ENCODE assay signal across 21 cellular contexts in the genomic region with DNA sequence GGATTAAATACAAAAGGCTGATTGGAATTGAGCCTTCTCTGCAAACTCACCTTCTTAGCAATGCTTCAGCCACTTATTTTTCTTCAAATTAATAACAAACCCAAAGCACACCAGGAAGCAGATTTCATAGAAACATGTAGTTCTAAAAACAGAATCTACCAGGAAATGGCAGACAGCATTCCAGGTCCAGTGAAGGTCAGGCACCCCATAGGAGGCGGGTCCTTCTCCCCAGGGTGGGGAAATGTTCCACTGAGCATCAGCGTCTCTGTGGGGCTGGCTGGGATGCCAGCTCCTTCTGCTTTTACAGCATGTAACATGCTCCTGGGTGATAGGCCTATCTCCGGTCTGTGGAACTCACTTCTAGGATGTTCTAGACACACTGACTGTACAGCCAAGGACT.
"Had no signal": no experiment of that assay in that cellular context is flagged by ENCODE, and none has a peak within 500 bp of the region (broad histone marks: within the 10 kb centered on the region; RNA-seq: fewer than 3 reads in every experiment).

No MANE protein-coding gene starts in this region.

- H3K27ac ChIP-seq: epithelial cell of prostate, esophagus muscularis mucosa, gastrocnemius medialis, heart right ventricle, left ventricle myocardium inferior, neutrophil, sigmoid colon, skin epidermis, stomach, thoracic aorta, transverse colon had no signal

- H3K4me1 Mint-ChIP-seq: naive thymus-derived CD4-positive, alpha-beta T cell had no signal

- ATAC-seq: effector memory CD8-positive, alpha-beta T cell; gastrocnemius medialis had no signal

- H3K36me3 ChIP-seq: gastrocnemius medialis, transverse colon had no signal

- H3K27me3 ChIP-seq: esophagus muscularis mucosa, gastrocnemius medialis, heart right ventricle, neutrophil, sigmoid colon, stomach, transverse colon had no signal

- H3K4me1 ChIP-seq: gastrocnemius medialis, stomach, transverse colon had no signal

- H3K27ac Mint-ChIP-seq: dendritic cell treated with granulocyte-macrophage colony-stimulating factor and Interleukin-4, amounts not matched to agents 40 ng/mL and 50 ng/mL, for 4 days; effector memory CD8-positive, alpha-beta T cell; naive thymus-derived CD4-positive, alpha-beta T cell; nephron progenitor cell had no signal

- DNase-seq: effector memory CD8-positive, alpha-beta T cell; gastrocnemius medialis; heart right ventricle; islet precursor cell; left ventricle myocardium inferior; mesendoderm; naive thymus-derived CD4-positive, alpha-beta T cell; nephron progenitor cell; posterior cingulate gyrus; sigmoid colon; stimulated activated CD4-positive, alpha-beta T cell treated with anti-CD3 and anti-CD28 coated beads, Interleukin-12 subunit alpha, Interleukin-12 subunit beta, amount 100 ng/mL, for 4 hours; stimulated activated naive CD4-positive, alpha-beta T cell; stomach; transverse colon had no signal

- H3K27me3 Mint-ChIP-seq: dendritic cell treated with granulocyte-macrophage colony-stimulating factor and Interleukin-4, amounts not matched to agents 40 ng/mL and 50 ng/mL, for 4 days; effector memory CD8-positive, alpha-beta T cell had no signal

- H3K4me3 Mint-ChIP-seq: dendritic cell treated with granulocyte-macrophage colony-stimulating factor and Interleukin-4, amounts not matched to agents 40 ng/mL and 50 ng/mL, for 4 days; effector memory CD8-positive, alpha-beta T cell; naive thymus-derived CD4-positive, alpha-beta T cell; nephron progenitor cell had no signal

- H3K9me3 Mint-ChIP-seq: dendritic cell treated with granulocyte-macrophage colony-stimulating factor and Interleukin-4, amounts not matched to agents 40 ng/mL and 50 ng/mL, for 4 days; effector memory CD8-positive, alpha-beta T cell had no signal

- H3K9me3 ChIP-seq: esophagus muscularis mucosa, gastrocnemius medialis, left ventricle myocardium inferior, neutrophil, sigmoid colon, stomach, thoracic aorta, transverse colon had no signal

- FAIRE-seq: colon had no signal

- H3K4me3 ChIP-seq: esophagus muscularis mucosa, gastrocnemius medialis, heart right ventricle, left ventricle myocardium inferior, sigmoid colon, skin epidermis, stomach, thoracic aorta, transverse colon had no signal
